In the genomic region with DNA sequence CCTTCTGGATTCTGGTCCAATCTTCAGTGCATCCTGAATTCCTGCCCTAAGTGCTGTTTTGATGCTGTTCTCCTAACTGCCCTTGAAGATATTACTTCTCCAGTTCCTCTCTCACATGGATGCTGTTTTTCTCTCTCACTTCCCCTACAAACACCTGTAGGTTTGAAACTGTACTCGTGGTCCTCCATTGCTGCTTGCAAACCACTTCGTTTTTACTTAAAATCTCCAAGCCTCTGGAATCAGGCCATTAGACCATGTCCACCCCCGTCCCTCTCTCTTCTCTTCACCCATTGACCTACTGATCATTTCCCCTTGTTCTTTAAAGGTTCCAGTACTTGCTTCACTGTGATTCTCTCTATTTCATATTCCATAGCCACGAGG, we compare ENCODE assay signal across 13 cellular contexts.
DNase-seq lines count a peak whose midpoint lies in the region; ATAC-seq and TF ChIP-seq lines count a peak whose summit lies in the region.
"Had no signal": no experiment of that assay in that cellular context is flagged by ENCODE, and none has a peak within 500 bp of the region (broad histone marks: within the 10 kb centered on the region; RNA-seq: fewer than 3 reads in every experiment).

No MANE protein-coding gene starts in this region.

- POLR2A ChIA-PET in activated CD4-positive, alpha-beta memory T cell treated with anti-CD3 and anti-CD28 coated beads, Interleukin-2, amount 10 ng/mL, durations not matched to agents 7 days and 5 days (lab: Charles Lee) = interaction anchor here (1.1 to 3.5 kb wide), 2 partner anchors 9 to 11 kb away, joined by 5 to 12 read pairs; no protein-coding TSS in a partner anchor
- POLR2A ChIA-PET in activated CD4-positive, alpha-beta memory T cell treated with anti-CD3 and anti-CD28 coated beads for 36 hours (lab: Charles Lee) = no interaction called here

- peaks cover 4% of the 10 kb centered on the region for H3K36me3 Mint-ChIP-seq in activated CD4-positive, alpha-beta memory T cell treated with anti-CD3 and anti-CD28 coated beads, Interleukin-2, amount 10 ng/mL, durations not matched to agents 7 days and 5 days (ENCODE audit: low read depth)
- no peaks in the 10 kb centered on the region for H3K36me3 Mint-ChIP-seq in activated CD4-positive, alpha-beta memory T cell treated with anti-CD3 and anti-CD28 coated beads for 36 hours
- H3K36me3 Mint-ChIP-seq in central memory CD8-positive, alpha-beta T cell (ENCODE audit: insufficient read depth) = no peaks in the 10 kb centered on the region
- H3K36me3 Mint-ChIP-seq in activated T-cell treated with anti-CD3 and anti-CD28 coated beads, Interleukin-2, amount 50 U/mL, for 72 hours (ENCODE audit: insufficient read depth in 2 of 2) = peaks cover 2% of the 10 kb centered on the region in 2 donors
- H3K36me3 Mint-ChIP-seq: naive B cell had no signal

- 70 to 82% methylated on average over 4 of the region's 4 CpGs for whole genome bisulfite sequencing in lower leg skin, 2 donors

- ATAC-seq in GM21717 (IDR thresholded peaks at IDR 0.05; ENCODE audit: unreplicated experiment) (peak; percentile 55), HG03108 (IDR thresholded peaks at IDR 0.05; ENCODE audit: unreplicated experiment) (peak; percentile 33)
- no peak for ATAC-seq in central memory CD8-positive, alpha-beta T cell (replicated peaks; ENCODE audit: extremely low read depth, poor library complexity, severe bottlenecking)
- ATAC-seq in activated T-cell treated with anti-CD3 and anti-CD28 coated beads, Interleukin-2, amount 50 U/mL, for 72 hours (replicated peaks in 1 of 2) = no peak
- ATAC-seq: A549 had no signal

- H3K9me3 Mint-ChIP-seq in activated CD4-positive, alpha-beta memory T cell treated with anti-CD3 and anti-CD28 coated beads, Interleukin-2, amount 10 ng/mL, durations not matched to agents 7 days and 5 days = peaks cover 5% of the 10 kb centered on the region
- H3K9me3 Mint-ChIP-seq in activated CD4-positive, alpha-beta memory T cell treated with anti-CD3 and anti-CD28 coated beads for 36 hours = no peaks in the 10 kb centered on the region
- peaks cover 12% of the 10 kb centered on the region for H3K9me3 Mint-ChIP-seq in central memory CD8-positive, alpha-beta T cell
- peaks cover 2 to 8% of the 10 kb centered on the region in 2 donors for H3K9me3 Mint-ChIP-seq in activated T-cell treated with anti-CD3 and anti-CD28 coated beads, Interleukin-2, amount 50 U/mL, for 72 hours

- H3K4me3 Mint-ChIP-seq in activated CD4-positive, alpha-beta memory T cell treated with anti-CD3 and anti-CD28 coated beads, Interleukin-2, amount 10 ng/mL, durations not matched to agents 7 days and 5 days = peak overlapping the region; percentile 45
- no peak overlapping the region for H3K4me3 Mint-ChIP-seq in activated CD4-positive, alpha-beta memory T cell treated with anti-CD3 and anti-CD28 coated beads for 36 hours
- H3K4me3 Mint-ChIP-seq in central memory CD8-positive, alpha-beta T cell = peak overlapping the region; percentile 12
- H3K4me3 Mint-ChIP-seq in activated T-cell treated with anti-CD3 and anti-CD28 coated beads, Interleukin-2, amount 50 U/mL, for 72 hours = peak overlapping the region in 1 of 2 donors; percentile 36
- H3K4me3 Mint-ChIP-seq: activated B cell treated with CpG ODN at 0.5 μM for 24 hours, naive B cell had no signal

- TF ChIP-seq POLR2A in lower leg skin (IDR thresholded peaks at IDR 0.05) = no peak

- DNase-seq in activated CD4-positive, alpha-beta memory T cell treated with anti-CD3 and anti-CD28 coated beads, Interleukin-2, amount 10 ng/mL, durations not matched to agents 7 days and 5 days = no peak
- DNase-seq in activated CD4-positive, alpha-beta memory T cell treated with anti-CD3 and anti-CD28 coated beads for 36 hours = no peak
- no peak for DNase-seq in central memory CD8-positive, alpha-beta T cell (ENCODE audit: low spot score in 2 of 2)
- DNase-seq in NCI-H2171 treated with DMSO at 0.1 percent for 48 hours (lab: John Stamatoyannopoulos, UW) = no peak
- no peak for DNase-seq in activated T-cell treated with anti-CD3 and anti-CD28 coated beads, Interleukin-2, amount 50 U/mL, for 72 hours
- DNase-seq in lower leg skin (ENCODE audit: low spot score in 2 of 2) = no peak
- DNase-seq: activated B cell treated with CpG ODN at 0.5 μM for 24 hours, activated gamma-delta T cell treated with Interleukin-2 at 50 U/mL for 16 hours, naive B cell had no signal

- no peak for TF ChIP-seq CTCF in lower leg skin (IDR thresholded peaks at IDR 0.05)

- H3K4me3 ChIP-seq in lower leg skin (ENCODE audit: low read depth, poor library complexity, severe bottlenecking) = no peak overlapping the region
- H3K4me3 ChIP-seq: A549, skin epidermis had no signal

- peaks cover 45% of the 10 kb centered on the region for H3K4me1 Mint-ChIP-seq in activated CD4-positive, alpha-beta memory T cell treated with anti-CD3 and anti-CD28 coated beads, Interleukin-2, amount 10 ng/mL, durations not matched to agents 7 days and 5 days
- H3K4me1 Mint-ChIP-seq in activated CD4-positive, alpha-beta memory T cell treated with anti-CD3 and anti-CD28 coated beads for 36 hours (ENCODE audit: low read depth) = peaks cover 16% of the 10 kb centered on the region
- peaks cover 14% of the 10 kb centered on the region for H3K4me1 Mint-ChIP-seq in central memory CD8-positive, alpha-beta T cell
- H3K4me1 Mint-ChIP-seq in activated T-cell treated with anti-CD3 and anti-CD28 coated beads, Interleukin-2, amount 50 U/mL, for 72 hours (ENCODE audit: low read depth) = no peaks in the 10 kb centered on the region
- H3K4me1 Mint-ChIP-seq: activated B cell treated with CpG ODN at 0.5 μM for 24 hours had no signal

- CTCF ChIA-PET in activated CD4-positive, alpha-beta memory T cell treated with anti-CD3 and anti-CD28 coated beads, Interleukin-2, amount 10 ng/mL, durations not matched to agents 7 days and 5 days (lab: Charles Lee) = no interaction called here
- CTCF ChIA-PET in activated CD4-positive, alpha-beta memory T cell treated with anti-CD3 and anti-CD28 coated beads for 36 hours (lab: Charles Lee) = no interaction called here

- peaks cover 2% of the 10 kb centered on the region for H3K27me3 Mint-ChIP-seq in activated CD4-positive, alpha-beta memory T cell treated with anti-CD3 and anti-CD28 coated beads, Interleukin-2, amount 10 ng/mL, durations not matched to agents 7 days and 5 days
- no peaks in the 10 kb centered on the region for H3K27me3 Mint-ChIP-seq in activated CD4-positive, alpha-beta memory T cell treated with anti-CD3 and anti-CD28 coated beads for 36 hours
- H3K27me3 Mint-ChIP-seq in central memory CD8-positive, alpha-beta T cell = no peaks in the 10 kb centered on the region
- H3K27me3 Mint-ChIP-seq in activated T-cell treated with anti-CD3 and anti-CD28 coated beads, Interleukin-2, amount 50 U/mL, for 72 hours (ENCODE audit: low read depth) = no peaks in the 10 kb centered on the region
- H3K27me3 Mint-ChIP-seq: activated B cell treated with CpG ODN at 0.5 μM for 24 hours, naive B cell had no signal

- peak overlapping the region; percentile 90 for H3K27ac Mint-ChIP-seq in activated CD4-positive, alpha-beta memory T cell treated with anti-CD3 and anti-CD28 coated beads, Interleukin-2, amount 10 ng/mL, durations not matched to agents 7 days and 5 days
- H3K27ac Mint-ChIP-seq in activated CD4-positive, alpha-beta memory T cell treated with anti-CD3 and anti-CD28 coated beads for 36 hours = no peak overlapping the region
- peak overlapping the region; percentile 3 for H3K27ac Mint-ChIP-seq in central memory CD8-positive, alpha-beta T cell (ENCODE audit: low read depth)
- H3K27ac Mint-ChIP-seq in activated T-cell treated with anti-CD3 and anti-CD28 coated beads, Interleukin-2, amount 50 U/mL, for 72 hours = no peak overlapping the region
- H3K27ac Mint-ChIP-seq: activated B cell treated with CpG ODN at 0.5 μM for 24 hours, naive B cell had no signal

- intact Hi-C loops in activated CD4-positive, alpha-beta memory T cell treated with anti-CD3 and anti-CD28 coated beads for 36 hours (cut with micrococcal nuclease) = no loop called here
- intact Hi-C loops in lower leg skin (cut with DNase I; ENCODE audit: low total_unique reads) = no loop called here

Comparison
In these comparisons a context has a peak if more than half of its experiments do, and no peak if none do; other contexts are left out.
1. H3K27ac Mint-ChIP-seq: peak in activated CD4-positive, alpha-beta memory T cell treated with anti-CD3 and anti-CD28 coated beads, Interleukin-2, amount 10 ng/mL, durations not matched to agents 7 days and 5 days (single experiment) and central memory CD8-positive, alpha-beta T cell (single experiment); none in activated CD4-positive, alpha-beta memory T cell treated with anti-CD3 and anti-CD28 coated beads for 36 hours (single experiment) and activated T-cell treated with anti-CD3 and anti-CD28 coated beads, Interleukin-2, amount 50 U/mL, for 72 hours (single experiment).
2. ATAC-seq: peak in GM21717 (single experiment) and HG03108 (single experiment); none in central memory CD8-positive, alpha-beta T cell (single experiment) and activated T-cell treated with anti-CD3 and anti-CD28 coated beads, Interleukin-2, amount 50 U/mL, for 72 hours (0 of 2).